ENCODE assay signal across 8 cellular contexts in genomic region chr12:120470150-120470817, GRCh38. TPM values are rescaled to one million over a fixed set of nuclear protein-coding genes. Genes with fewer than 3 reads are reported as not detected.
DNase-seq lines count a peak whose midpoint lies in the region; ATAC-seq, FAIRE-seq and TF ChIP-seq lines count a peak whose summit lies in the region.

No MANE protein-coding gene starts in this region.

- RAD21 ChIA-PET in GM12878 (lab: Charles Lee; ENCODE audit: unreplicated experiment) = no interaction called here

- H4K20me1 ChIP-seq in Karpas-422 (ENCODE audit: insufficient read depth, low read depth, low read length) = peaks cover 37% of the 10 kb centered on the region
- peaks cover 10% of the 10 kb centered on the region for H4K20me1 ChIP-seq in GM12878 (ENCODE audit: control insufficient read depth, insufficient read depth)

- SMC1A ChIA-PET in GM12878 (lab: Charles Lee; ENCODE audit: uncharacterized antibody, unreplicated experiment) = interaction anchor here (1.5 to 2.8 kb wide), 2 partner anchors 26 to 68 kb away, joined by 5 to 10 read pairs; partner anchors contain the start of gene DYNLL1

- H3K27ac ChIP-seq in Karpas-422 (ENCODE audit: low read length) (no peak overlapping the region), GM12878 (ENCODE audit: control insufficient read depth, insufficient read depth) (peak overlapping the region; percentile 80), temporal lobe (ENCODE audit: low read depth, low read length) (peak overlapping the region; percentile 87)

- H3K9me3 ChIP-seq in Karpas-422 (ENCODE audit: low read length) (no peaks in the 10 kb centered on the region), GM12878 (replicated peaks; ENCODE audit: control insufficient read depth, insufficient read depth, low read length) (no peaks in the 10 kb centered on the region)

- no TSS peak for BruUV-seq in GM12878 (replicated peaks; lab: Mats Ljungman, UMichigan)

- no peak for TF ChIP-seq EP300 in GM12878 (IDR thresholded peaks at IDR 0.05; ENCODE audit: borderline replicate concordance in 1 of 2, control insufficient read depth in 1 of 2, low read depth in 2 of 2, low read length in 2 of 2)

- ATAC-seq in GM18511 (IDR thresholded peaks at IDR 0.05; ENCODE audit: unreplicated experiment) = peak; percentile 14
- ATAC-seq in GM12878 = peak; percentile 36
- ATAC-seq in left colon = peak; percentile 20

- no peak for FAIRE-seq in GM12878 (lab: Jason Lieb, UNC)

- CTCF ChIA-PET in GM12878 (lab: Yijun Ruan, JAX) = interaction anchor here (0.7 to 5.9 kb wide), 18 partner anchors 14 to 168 kb away, joined by 3 to 39 read pairs (median 3); partner anchors contain the start of genes COQ5, COX6A1, DYNLL1 and POP5

- WGBS in GM12878 (ENCODE audit: insufficient coverage, insufficient replicate concordance, low lambda C conversion rate, missing lambda C conversion rate) = 78% methylated on average over 27 of the region's 27 CpGs

- H3K4me3 ChIP-seq in Karpas-422 (ENCODE audit: low read length) (peak overlapping the region; percentile 84), GM12878 (peak overlapping the region; percentile 87)

- POLR2A ChIA-PET in GM12878 (lab: Charles Lee) = interaction anchor here (0.5 to 1.2 kb wide), 6 partner anchors 25 to 106 kb away, joined by 3 to 9 read pairs (median 3); partner anchors contain the start of gene DYNLL1

- H3K4me1 ChIP-seq in Karpas-422 (ENCODE audit: low read length) (peaks cover 31% of the 10 kb centered on the region), GM12878 (ENCODE audit: control insufficient read depth, insufficient read depth, low read length) (peaks cover 16% of the 10 kb centered on the region)

- TF ChIP-seq RAD21 in GM12878 (IDR thresholded peaks at IDR 0.05; ENCODE audit: insufficient read depth, low read depth, low read length) = no peak

- no peaks in the 10 kb centered on the region for H3K9me2 ChIP-seq in Karpas-422 (replicated peaks; ENCODE audit: insufficient read depth, low read length)

- peak; percentile 32 for DNase-seq in 8988T
- no peak for DNase-seq in Karpas-422
- no peak for DNase-seq in GM12878 (ENCODE audit: low read depth, low spot score)
- peak in 1 of 2 donors; percentile 15 for DNase-seq in left colon
- no peak for DNase-seq in DMS153 treated with DMSO at 0.1 percent for 48 hours (lab: John Stamatoyannopoulos, UW; ENCODE audit: unreplicated experiment)
- DNase-seq in NCI-H446 treated with DMSO at 0.1 percent for 48 hours (lab: John Stamatoyannopoulos, UW) = no peak

- H3K27me3 ChIP-seq in Karpas-422 (ENCODE audit: low read length) = no peaks in the 10 kb centered on the region
- no peaks in the 10 kb centered on the region for H3K27me3 ChIP-seq in GM12878 (replicated peaks in 1 of 2; ENCODE audit: control insufficient read depth in 2 of 2, insufficient read depth in 2 of 2, low read length in 1 of 2)

- peak overlapping the region; percentile 90 for H3K4me2 ChIP-seq in Karpas-422 (ENCODE audit: low read depth, low read length, poor library complexity, severe bottlenecking)
- peak overlapping the region; percentile 96 for H3K4me2 ChIP-seq in GM12878 (ENCODE audit: control insufficient read depth, insufficient read depth)

- no peak for TF ChIP-seq POLR2A in GM12878 (IDR thresholded peaks at IDR 0.05; ENCODE audit: low read depth, low read length)

- intact Hi-C loops in GM12878 (cut with micrococcal nuclease; ENCODE audit: unreplicated experiment) (no loop called here), left colon (cut with DNase I, micrococcal nuclease) (no loop called here)

- no peak for TF ChIP-seq CTCF in GM12878 (IDR thresholded peaks at IDR 0.05 in 2 of 3, conservative IDR thresholded peaks at IDR 0.05 in 1 of 3; ENCODE audit: control insufficient read depth in 2 of 3, extremely low read depth in 1 of 3, insufficient read depth in 1 of 3, low read depth in 3 of 3, low read length in 3 of 3)

- in situ Hi-C loops in GM12878 (cut with MboI) = no loop called here

- H3K36me3 ChIP-seq in Karpas-422 (ENCODE audit: insufficient read depth, low read length) (peaks cover 21% of the 10 kb centered on the region), GM12878 (ENCODE audit: control insufficient read depth in 2 of 2, insufficient read depth in 2 of 2, low read length in 1 of 2) (peaks cover 0 to 12% of the 10 kb centered on the region in 2 experiments; a peak in 3 of 4 replicates)

- peak overlapping the region; percentile 53 for H3K9ac ChIP-seq in Karpas-422 (ENCODE audit: low read length)
- H3K9ac ChIP-seq in GM12878 (ENCODE audit: control insufficient read depth, insufficient read depth, low read length) = peak overlapping the region; percentile 60

- H2AFZ ChIP-seq in Karpas-422 (ENCODE audit: low read length) (peak overlapping the region; percentile 66; the same call in 1 of the 2 replicates), GM12878 (ENCODE audit: control insufficient read depth, low read depth, low read length) (peak overlapping the region; percentile 97)

- H3K79me2 ChIP-seq in Karpas-422 (ENCODE audit: low read length) (peaks cover 41% of the 10 kb centered on the region), GM12878 (ENCODE audit: control insufficient read depth, insufficient read depth, low read length) (peaks cover 49% of the 10 kb centered on the region)

RNA-seq across cellular contexts. Expression of gene SRSF9, which starts 0.7 kb away (rescaled TPM):
- total RNA-seq in Karpas-422 (2014; rRNA removed; shearing (Covaris generic); ENCODE audit: low replicate concordance) = 158 and 213 TPM in 2 replicates
- 119 and 121 TPM in 2 replicates for total RNA-seq in GM12878 (2013; cell fraction: nucleolus; rRNA removed)
- total RNA-seq in GM12878 (2014; rRNA removed) (141 and 182 TPM in 2 replicates), GM12878 (2014; rRNA removed; fragmentation: Illumina TruSeq; extraction: Trizol) (180 and 190 TPM in 2 replicates), GM12878 (2021) (231 and 241 TPM in 2 replicates), left colon (100 to 1,000 TPM; 135 to 143 TPM), temporal lobe (73.8 TPM)
- polyA plus RNA-seq in GM12878 (2011; ENCODE audit: low read depth) = 121 TPM
- polyA plus RNA-seq in GM12878 (2011; rRNA removed) (173 and 179 TPM in 2 replicates), GM12878 (2014; fragmentation: Illumina TruSeq; extraction: Trizol) (146 and 153 TPM in 2 replicates), GM12878 (2014; fragmentation: Nextera tagmentation; extraction: Ambion mirVana) (10 to 100 TPM; 56.2 to 96.4 TPM), GM12878 (2014; rRNA removed) (251 and 272 TPM in 2 replicates), GM12878 (2016; fragmentation: Nextera tagmentation; extraction: Ambion mirVana) (100 to 1,000 TPM; 422 to 510 TPM)
- polyA plus RNA-seq in GM12878 (2011; cell fraction: cytosol; rRNA removed) = 125 and 127 TPM in 2 replicates
- polyA plus RNA-seq in GM12878 (2011; cell fraction: nucleus; rRNA removed) = 131 and 153 TPM in 2 replicates
- polyA plus RNA-seq in GM12878 (2012) = 138 and 188 TPM in 2 replicates
- 81.3 and 89.2 TPM in 2 replicates for polyA minus RNA-seq in GM12878 (2011; rRNA and poly(A)+ RNA removed)
- polyA minus RNA-seq in GM12878 (2011; cell fraction: cytosol; rRNA and poly(A)+ RNA removed) = 52.2 and 56.4 TPM in 2 replicates
- 48.6 and 67.9 TPM in 2 replicates for polyA minus RNA-seq in GM12878 (2011; cell fraction: nucleus; rRNA and poly(A)+ RNA removed)

RNA-seq across cellular contexts. Expression of gene GATC, which starts 24.0 kb away (rescaled TPM):
- 18.7 and 21.9 TPM in 2 replicates for total RNA-seq in Karpas-422 (2014; rRNA removed; shearing (Covaris generic); ENCODE audit: low replicate concordance)
- total RNA-seq in GM12878 (2013; cell fraction: nucleolus; rRNA removed) = 21.0 and 21.2 TPM in 2 replicates
- total RNA-seq in GM12878 (2014; rRNA removed) (20.1 and 22.7 TPM in 2 replicates), GM12878 (2014; rRNA removed; fragmentation: Illumina TruSeq; extraction: Trizol) (21.7 and 22.0 TPM in 2 replicates), GM12878 (2021) (33.6 and 40.3 TPM in 2 replicates), left colon (10 to 100 TPM; 18.9 to 32.7 TPM), temporal lobe (24.6 TPM)
- 6.1 TPM for polyA plus RNA-seq in GM12878 (2011; ENCODE audit: low read depth)
- polyA plus RNA-seq in GM12878 (2011; rRNA removed) (29.8 and 39.8 TPM in 2 replicates), GM12878 (2014; fragmentation: Illumina TruSeq; extraction: Trizol) (24.2 and 29.7 TPM in 2 replicates), GM12878 (2014; fragmentation: Nextera tagmentation; extraction: Ambion mirVana) (1 to 10 TPM; 5.1 to 9.6 TPM), GM12878 (2014; rRNA removed) (14.5 and 17.2 TPM in 2 replicates), GM12878 (2016; fragmentation: Nextera tagmentation; extraction: Ambion mirVana) (10 to 100 TPM; 27.2 to 31.6 TPM)
- 20.2 and 23.5 TPM in 2 replicates for polyA plus RNA-seq in GM12878 (2011; cell fraction: cytosol; rRNA removed)
- polyA plus RNA-seq in GM12878 (2011; cell fraction: nucleus; rRNA removed) = 21.3 and 23.0 TPM in 2 replicates
- polyA plus RNA-seq in GM12878 (2012) = 12.6 TPM in 2 replicates
- 15.2 and 16.9 TPM in 2 replicates for polyA minus RNA-seq in GM12878 (2011; rRNA and poly(A)+ RNA removed)
- 6.0 and 8.0 TPM in 2 replicates for polyA minus RNA-seq in GM12878 (2011; cell fraction: cytosol; rRNA and poly(A)+ RNA removed)
- 4.5 and 6.3 TPM in 2 replicates for polyA minus RNA-seq in GM12878 (2011; cell fraction: nucleus; rRNA and poly(A)+ RNA removed)

RNA-seq across cellular contexts. Expression of gene TRIAP1, which starts 24.1 kb away (rescaled TPM):
- 15.6 and 26.1 TPM in 2 replicates for total RNA-seq in Karpas-422 (2014; rRNA removed; shearing (Covaris generic); ENCODE audit: low replicate concordance)
- total RNA-seq in GM12878 (2013; cell fraction: nucleolus; rRNA removed) = 9.6 and 13.1 TPM in 2 replicates
- 44.8 and 52.4 TPM in 2 replicates for total RNA-seq in GM12878 (2014; rRNA removed)
- 57.0 and 60.0 TPM in 2 replicates for total RNA-seq in GM12878 (2014; rRNA removed; fragmentation: Illumina TruSeq; extraction: Trizol)
- total RNA-seq in GM12878 (2021) = 49.1 and 52.4 TPM in 2 replicates
- polyA plus RNA-seq in GM12878 (2011; ENCODE audit: low read depth) = 53.9 TPM
- 92.7 and 128 TPM in 2 replicates for polyA plus RNA-seq in GM12878 (2011; rRNA removed)
- 30.2 and 35.4 TPM in 2 replicates for polyA plus RNA-seq in GM12878 (2011; cell fraction: cytosol; rRNA removed)
- 25.1 and 25.4 TPM in 2 replicates for polyA plus RNA-seq in GM12878 (2011; cell fraction: nucleus; rRNA removed)
- polyA plus RNA-seq in GM12878 (2012) = 45.2 and 60.5 TPM in 2 replicates
- 68.9 and 81.6 TPM in 2 replicates for polyA plus RNA-seq in GM12878 (2014; fragmentation: Illumina TruSeq; extraction: Trizol)
- 100 to 1,000 TPM; 308 to 346 TPM for polyA plus RNA-seq in GM12878 (2014; fragmentation: Nextera tagmentation; extraction: Ambion mirVana)
- 56.6 and 60.9 TPM in 2 replicates for polyA plus RNA-seq in GM12878 (2014; rRNA removed)
- 100 to 1,000 TPM; 174 to 189 TPM for polyA plus RNA-seq in GM12878 (2016; fragmentation: Nextera tagmentation; extraction: Ambion mirVana)
- polyA minus RNA-seq in GM12878 (2011; rRNA and poly(A)+ RNA removed) = 15.7 and 19.7 TPM in 2 replicates
- 11.6 and 13.4 TPM in 2 replicates for polyA minus RNA-seq in GM12878 (2011; cell fraction: cytosol; rRNA and poly(A)+ RNA removed)
- polyA minus RNA-seq in GM12878 (2011; cell fraction: nucleus; rRNA and poly(A)+ RNA removed) = 9.3 and 10.2 TPM in 2 replicates
- total RNA-seq in left colon = 10 to 100 TPM; 14.1 to 20.1 TPM
- total RNA-seq in temporal lobe = 8.6 TPM

RNA-seq across cellular contexts. Expression of gene DYNLL1, which starts 25.6 kb away (rescaled TPM):
- 237 and 308 TPM in 2 replicates for total RNA-seq in Karpas-422 (2014; rRNA removed; shearing (Covaris generic); ENCODE audit: low replicate concordance)
- total RNA-seq in GM12878 (2013; cell fraction: nucleolus; rRNA removed) = 40.6 and 44.1 TPM in 2 replicates
- total RNA-seq in GM12878 (2014; rRNA removed) = 217 and 280 TPM in 2 replicates
- 341 and 355 TPM in 2 replicates for total RNA-seq in GM12878 (2014; rRNA removed; fragmentation: Illumina TruSeq; extraction: Trizol)
- total RNA-seq in GM12878 (2021) = 239 and 249 TPM in 2 replicates
- 278 TPM for polyA plus RNA-seq in GM12878 (2011; ENCODE audit: low read depth)
- 366 and 389 TPM in 2 replicates for polyA plus RNA-seq in GM12878 (2011; rRNA removed)
- polyA plus RNA-seq in GM12878 (2011; cell fraction: cytosol; rRNA removed) = 326 and 330 TPM in 2 replicates
- polyA plus RNA-seq in GM12878 (2011; cell fraction: nucleus; rRNA removed) = 212 and 217 TPM in 2 replicates
- polyA plus RNA-seq in GM12878 (2012) = 234 and 299 TPM in 2 replicates
- polyA plus RNA-seq in GM12878 (2014; fragmentation: Illumina TruSeq; extraction: Trizol) = 351 and 393 TPM in 2 replicates
- 100 to 1,000 TPM; 744 to 796 TPM for polyA plus RNA-seq in GM12878 (2014; fragmentation: Nextera tagmentation; extraction: Ambion mirVana)
- 342 and 435 TPM in 2 replicates for polyA plus RNA-seq in GM12878 (2014; rRNA removed)
- polyA plus RNA-seq in GM12878 (2016; fragmentation: Nextera tagmentation; extraction: Ambion mirVana) = 100 to 1,000 TPM; 586 to 593 TPM
- 73.6 and 113 TPM in 2 replicates for polyA minus RNA-seq in GM12878 (2011; rRNA and poly(A)+ RNA removed)
- 63.4 and 68.0 TPM in 2 replicates for polyA minus RNA-seq in GM12878 (2011; cell fraction: cytosol; rRNA and poly(A)+ RNA removed)
- polyA minus RNA-seq in GM12878 (2011; cell fraction: nucleus; rRNA and poly(A)+ RNA removed) = 38.3 and 49.9 TPM in 2 replicates
- total RNA-seq in left colon = 100 to 1,000 TPM; 338 to 371 TPM
- total RNA-seq in temporal lobe = 220 TPM

RNA-seq across cellular contexts. Expression of gene COX6A1, which starts 32.4 kb away (rescaled TPM):
- total RNA-seq in Karpas-422 (2014; rRNA removed; shearing (Covaris generic); ENCODE audit: low replicate concordance) = 542 and 565 TPM in 2 replicates
- total RNA-seq in GM12878 (2013; cell fraction: nucleolus; rRNA removed) = 62.1 and 62.4 TPM in 2 replicates
- total RNA-seq in GM12878 (2014; rRNA removed) (929 and 945 TPM in 2 replicates), GM12878 (2014; rRNA removed; fragmentation: Illumina TruSeq; extraction: Trizol) (406 and 408 TPM in 2 replicates), GM12878 (2021) (411 and 444 TPM in 2 replicates), left colon (1,000 to 10,000 TPM in 1 of 2 donors, 100 to 1,000 TPM in 1; 936 to 1,140 TPM), temporal lobe (292 TPM)
- 201 TPM for polyA plus RNA-seq in GM12878 (2011; ENCODE audit: low read depth)
- polyA plus RNA-seq in GM12878 (2011; rRNA removed) (485 and 767 TPM in 2 replicates), GM12878 (2014; fragmentation: Illumina TruSeq; extraction: Trizol) (243 and 574 TPM in 2 replicates), GM12878 (2014; fragmentation: Nextera tagmentation; extraction: Ambion mirVana) (1,000 to 10,000 TPM; 2,509 to 2,723 TPM), GM12878 (2014; rRNA removed) (1,110 and 1,170 TPM in 2 replicates), GM12878 (2016; fragmentation: Nextera tagmentation; extraction: Ambion mirVana) (1,000 to 10,000 TPM; 1,109 to 1,208 TPM)
- polyA plus RNA-seq in GM12878 (2011; cell fraction: cytosol; rRNA removed) = 1,553 and 1,830 TPM in 2 replicates
- 1,659 and 2,699 TPM in 2 replicates for polyA plus RNA-seq in GM12878 (2011; cell fraction: nucleus; rRNA removed)
- polyA plus RNA-seq in GM12878 (2012) = 432 and 455 TPM in 2 replicates
- polyA minus RNA-seq in GM12878 (2011; rRNA and poly(A)+ RNA removed) = 290 and 435 TPM in 2 replicates
- 96.6 and 139 TPM in 2 replicates for polyA minus RNA-seq in GM12878 (2011; cell fraction: cytosol; rRNA and poly(A)+ RNA removed)
- polyA minus RNA-seq in GM12878 (2011; cell fraction: nucleus; rRNA and poly(A)+ RNA removed) = 215 and 226 TPM in 2 replicates
